ENCODE assay signal across 17 cellular contexts in the genomic region with DNA sequence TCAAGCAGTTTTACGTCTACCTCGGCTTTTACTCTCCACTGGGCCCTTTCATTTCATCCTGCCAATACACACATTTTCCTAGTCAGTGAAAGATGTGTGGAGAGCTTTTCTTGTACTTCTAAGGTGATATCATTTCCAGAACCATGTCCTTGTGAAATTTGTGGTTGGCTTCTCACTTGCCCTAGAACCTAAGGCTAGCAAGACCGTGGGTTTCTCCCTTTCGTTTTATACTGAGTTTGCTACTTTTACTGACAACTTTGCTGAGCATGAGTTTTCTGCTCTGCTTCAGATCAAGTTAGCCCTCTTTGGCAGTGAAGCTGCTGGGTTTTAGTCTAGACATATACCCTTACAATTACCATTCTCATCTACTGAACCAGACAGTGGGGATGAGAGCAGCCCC.
DNase-seq lines count a peak whose midpoint lies in the region; ATAC-seq and TF ChIP-seq lines count a peak whose summit lies in the region.
"Had no signal": no experiment of that assay in that cellular context is flagged by ENCODE, and none has a peak within 500 bp of the region (broad histone marks: within the 10 kb centered on the region; RNA-seq: fewer than 3 reads in every experiment).

No MANE protein-coding gene starts in this region.

- H3K4me3 ChIP-seq in MM.1S (ENCODE audit: low read length) = no peak overlapping the region
- H3K4me3 ChIP-seq: BLaER1 treated with 17β-estradiol and CSF1 and Interleukin-3, amounts not matched to agents 10 nM and 100 nM had no signal

- H3K79me2 ChIP-seq in MM.1S (ENCODE audit: low read length) = no peaks in the 10 kb centered on the region

- H3K4me1 ChIP-seq in MM.1S (ENCODE audit: low read length) = no peaks in the 10 kb centered on the region
- H3K4me1 ChIP-seq: BLaER1 treated with 17β-estradiol and CSF1 and Interleukin-3, amounts not matched to agents 10 nM and 100 nM had no signal

- ATAC-seq in HG02885 (IDR thresholded peaks at IDR 0.05; ENCODE audit: poor library complexity, unreplicated experiment) (peak; percentile 71), GM21576 (IDR thresholded peaks at IDR 0.05; ENCODE audit: unreplicated experiment) (no peak), HG02840 (IDR thresholded peaks at IDR 0.05; ENCODE audit: low FRiP score, unreplicated experiment) (no peak)
- ATAC-seq: CD8-positive, alpha-beta T cell; HCT116 had no signal

- no peaks in the 10 kb centered on the region for H3K27me3 ChIP-seq in MM.1S (replicated peaks; ENCODE audit: insufficient read depth, low read length)

- peak; percentile 17 for DNase-seq in MM.1S
- peak; percentile 16 for DNase-seq in foreskin melanocyte
- no peak for DNase-seq in stimulated activated CD4-positive, alpha-beta T cell treated with anti-CD3 and anti-CD28 coated beads, Interleukin-2, amount 100 ng/mL, for 24 hours
- DNase-seq: Calu3; CD8-positive, alpha-beta T cell; DMS 273 treated with DMSO at 0.1 percent for 48 hours; DMS53; DND-41; EL; GOT3; H7; HFFc6 had no signal

- no peak overlapping the region for H3K9ac ChIP-seq in MM.1S (ENCODE audit: low read length)
- H3K9ac ChIP-seq: BLaER1 treated with 17β-estradiol and CSF1 and Interleukin-3, amounts not matched to agents 10 nM and 100 nM had no signal

- H3K36me3 ChIP-seq in MM.1S (replicated peaks; ENCODE audit: insufficient read depth, low read length) = no peaks in the 10 kb centered on the region
- H3K36me3 ChIP-seq: BLaER1 treated with 17β-estradiol and CSF1 and Interleukin-3, amounts not matched to agents 10 nM and 100 nM had no signal

- H3K9me2 ChIP-seq in MM.1S (replicated peaks; ENCODE audit: insufficient read depth, low read length) = no peaks in the 10 kb centered on the region

- no peak overlapping the region for H3K27ac ChIP-seq in MM.1S (ENCODE audit: low read length)
- H3K27ac ChIP-seq: BLaER1 treated with 17β-estradiol and CSF1 and Interleukin-3, amounts not matched to agents 10 nM and 100 nM had no signal

- no peaks in the 10 kb centered on the region for H3F3A ChIP-seq in MM.1S (ENCODE audit: insufficient read depth, low read length)

- H2AFZ ChIP-seq in MM.1S (ENCODE audit: low read length) = no peak overlapping the region

- H4K20me1 ChIP-seq in MM.1S (ENCODE audit: insufficient read depth, low read length) = no peaks in the 10 kb centered on the region
- H4K20me1 ChIP-seq: BLaER1 treated with 17β-estradiol and CSF1 and Interleukin-3, amounts not matched to agents 10 nM and 100 nM had no signal

- H3K9me3 ChIP-seq in MM.1S (replicated peaks; ENCODE audit: insufficient read depth, low read length) = no peaks in the 10 kb centered on the region

- no peak overlapping the region for H3K4me2 ChIP-seq in MM.1S (ENCODE audit: low read depth, low read length)
- H3K4me2 ChIP-seq: BLaER1 treated with 17β-estradiol and CSF1 and Interleukin-3, amounts not matched to agents 10 nM and 100 nM had no signal

- no peak for TF ChIP-seq CTCF in MM.1S (IDR thresholded peaks at IDR 0.05; ENCODE audit: low read length)

Comparison
In these comparisons a context has a peak if more than half of its experiments do, and no peak if none do; other contexts are left out.
1. DNase-seq: peak in MM.1S (single experiment) and foreskin melanocyte (single experiment); none in stimulated activated CD4-positive, alpha-beta T cell treated with anti-CD3 and anti-CD28 coated beads, Interleukin-2, amount 100 ng/mL, for 24 hours (0 of 2).